In the genomic region with DNA sequence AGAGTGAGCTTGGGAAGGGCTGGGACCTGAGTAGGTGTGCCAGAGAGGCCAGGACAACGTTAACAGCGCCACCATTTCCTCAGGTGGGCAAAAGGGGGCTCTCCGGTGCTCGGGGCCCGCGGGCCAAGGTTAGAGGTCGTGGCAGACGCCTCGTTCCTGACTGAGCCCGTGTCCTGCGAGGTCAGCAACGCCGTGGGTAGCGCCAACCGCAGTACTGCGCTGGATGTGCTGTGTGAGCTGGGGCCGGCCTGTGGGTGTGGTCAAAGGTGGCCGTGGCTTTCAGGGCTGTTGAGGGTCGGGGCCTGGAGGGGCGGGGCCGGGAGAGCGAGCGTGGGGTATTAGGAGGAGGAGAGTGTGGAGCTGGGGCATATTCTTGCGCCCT, we compare ENCODE assay signal across 20 cellular contexts. TPM values are rescaled to one million over a fixed set of nuclear protein-coding genes. Genes with fewer than 3 reads are reported as not detected.
"Had no signal": no experiment of that assay in that cellular context is flagged by ENCODE, and none has a peak within 500 bp of the region (broad histone marks: within the 10 kb centered on the region; RNA-seq: fewer than 3 reads in every experiment).

No MANE protein-coding gene starts in this region.

- H3K9me3 Mint-ChIP-seq: activated CD4-positive, alpha-beta T cell treated with anti-CD3 and anti-CD28 coated beads, Interleukin-2, amount 10 ng/mL, durations not matched to agents 7 days and 5 days; activated naive CD4-positive, alpha-beta T cell treated with anti-CD3 and anti-CD28 coated beads, Interleukin-2, amount 50 U/mL, for 24 hours; activated T-helper 2 cell treated with anti-CD3 and anti-CD28 coated beads, Interferon-gamma antibody, Interleukin-2, Interleukin-4, amounts not matched to agents 10 μg/mL and 5 μg/mL and 100 μg/mL, durations not matched to agents 14 hours and 24 hours and 36 hours; effector memory CD8-positive, alpha-beta T cell; T-helper 1 cell treated with Interleukin-12 subunit alpha and Interleukin-12 subunit beta and Interleukin-4 antibody, amounts not matched to agents 30 μg/mL and 1 μg/mL, for 36 hours had no signal

- H3K27ac ChIP-seq: coronary artery, neutrophil, right atrium auricular region, skin epidermis, stomach, thoracic aorta had no signal

- H3K27me3 ChIP-seq: body of pancreas had no signal

- H3K9me3 ChIP-seq: body of pancreas, neutrophil, right atrium auricular region, stomach, thoracic aorta had no signal

- FAIRE-seq: kidney, urothelium cell line had no signal

- H3K36me3 ChIP-seq: neutrophil, right atrium auricular region, stomach, thoracic aorta had no signal

- H3K27ac Mint-ChIP-seq: activated CD4-positive, alpha-beta T cell treated with anti-CD3 and anti-CD28 coated beads, Interleukin-2, amount 10 ng/mL, durations not matched to agents 7 days and 5 days; activated naive CD4-positive, alpha-beta T cell treated with anti-CD3 and anti-CD28 coated beads, Interleukin-2, amount 50 U/mL, for 24 hours; activated T-helper 2 cell treated with anti-CD3 and anti-CD28 coated beads, Interferon-gamma antibody, Interleukin-2, Interleukin-4, amounts not matched to agents 10 μg/mL and 5 μg/mL and 100 μg/mL, durations not matched to agents 14 hours and 24 hours and 36 hours; T-helper 1 cell treated with Interleukin-12 subunit alpha and Interleukin-12 subunit beta and Interleukin-4 antibody, amounts not matched to agents 30 μg/mL and 1 μg/mL, for 36 hours had no signal

- DNase-seq: activated CD4-positive, alpha-beta T cell treated with anti-CD3 and anti-CD28 coated beads, Interleukin-2, amount 10 ng/mL, durations not matched to agents 7 days and 5 days; amniotic stem cell; central memory CD4-positive, alpha-beta T cell; effector memory CD8-positive, alpha-beta T cell; kidney; left ventricle myocardium superior had no signal

- H3K4me3 Mint-ChIP-seq: activated CD4-positive, alpha-beta T cell treated with anti-CD3 and anti-CD28 coated beads, Interleukin-2, amount 10 ng/mL, durations not matched to agents 7 days and 5 days; activated naive CD4-positive, alpha-beta T cell treated with anti-CD3 and anti-CD28 coated beads, Interleukin-2, amount 50 U/mL, for 24 hours; effector memory CD8-positive, alpha-beta T cell; T-helper 1 cell treated with Interleukin-12 subunit alpha and Interleukin-12 subunit beta and Interleukin-4 antibody, amounts not matched to agents 30 μg/mL and 1 μg/mL, for 36 hours had no signal

- H3K36me3 Mint-ChIP-seq: activated naive CD4-positive, alpha-beta T cell treated with anti-CD3 and anti-CD28 coated beads, Interleukin-2, amount 50 U/mL, for 24 hours had no signal

- ATAC-seq: body of pancreas; effector memory CD8-positive, alpha-beta T cell had no signal

- H3K4me3 ChIP-seq: body of pancreas, coronary artery, right atrium auricular region, skin epidermis, thoracic aorta had no signal

RNA-seq across cellular contexts. Expression of a gene that starts 3.7 kb away (rescaled TPM):
- total RNA-seq: epithelial cell of proximal tubule, glomerular endothelial cell, kidney, myocyte had no signal

RNA-seq across cellular contexts. Expression of a gene that starts 8.1 kb away (rescaled TPM):
- total RNA-seq: activated CD4-positive, alpha-beta T cell treated with anti-CD3 and anti-CD28 coated beads, Interleukin-2, amount 10 ng/mL, durations not matched to agents 7 days and 5 days; epithelial cell of proximal tubule; glomerular endothelial cell; left ventricle myocardium superior; myocyte; right atrium auricular region; thoracic aorta had no signal

RNA-seq across cellular contexts. Expression of a gene that starts 41.9 kb away (rescaled TPM):
- total RNA-seq: epithelial cell of proximal tubule, glomerular endothelial cell, myocyte had no signal
